Comparison of ENCODE assay signal across 10 cellular contexts in the genomic region with DNA sequence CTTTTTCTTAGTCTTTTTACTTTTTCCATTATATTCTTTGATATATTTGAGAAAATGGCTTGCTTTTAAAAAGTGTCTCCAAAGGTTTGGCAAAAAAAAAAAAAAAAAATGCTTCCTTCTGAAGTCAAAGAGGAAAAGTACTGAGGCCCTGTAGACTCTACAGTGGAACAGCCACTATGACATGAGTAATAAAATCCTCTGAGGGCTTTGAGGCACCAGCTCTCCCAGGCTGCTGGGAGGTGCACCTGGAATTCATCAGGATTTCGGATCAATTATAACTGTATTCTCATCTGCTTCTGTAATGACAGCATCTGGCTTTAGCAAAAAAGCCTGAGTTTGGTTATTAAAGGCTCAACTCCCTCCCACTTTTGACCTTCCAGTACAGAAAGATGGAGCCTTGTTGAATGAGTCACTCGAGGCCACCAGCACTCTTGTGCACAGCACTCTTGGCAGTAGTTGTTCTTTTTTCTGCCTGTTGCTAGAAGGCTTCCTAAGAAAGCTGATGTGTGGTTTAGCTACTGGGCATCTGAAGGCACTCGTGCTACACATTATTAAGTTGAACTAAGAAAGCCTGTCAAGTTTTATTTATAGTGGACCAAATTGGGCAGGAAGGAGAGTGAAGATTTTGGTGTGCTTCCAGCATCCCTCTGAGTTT.
DNase-seq lines count a peak whose midpoint lies in the region; ATAC-seq, FAIRE-seq and TF ChIP-seq lines count a peak whose summit lies in the region.
"Had no signal": no experiment of that assay in that cellular context is flagged by ENCODE, and none has a peak within 500 bp of the region (broad histone marks: within the 10 kb centered on the region; RNA-seq: fewer than 3 reads in every experiment).

No MANE protein-coding gene starts in this region.

- no peak overlapping the region for H3K4me3 ChIP-seq in upper lobe of right lung

- ATAC-seq in GM18502 (IDR thresholded peaks at IDR 0.05; ENCODE audit: poor library complexity, unreplicated experiment) (no peak), upper lobe of right lung (no peak)

- H3K4me1 ChIP-seq in upper lobe of right lung, result no peaks in the 10 kb centered on the region

- no peaks in the 10 kb centered on the region for H3K9me3 Mint-ChIP-seq in nephron

- peak; percentile 47 for DNase-seq in Ammon's horn (ENCODE audit: low spot score)
- DNase-seq in MV-4-11 (lab: John Stamatoyannopoulos, UW), result peak; percentile 65
- DNase-seq in posterior cingulate gyrus, result no peak
- DNase-seq in OCI-M1 (lab: John Stamatoyannopoulos, UW), result no peak
- no peak for DNase-seq in upper lobe of right lung
- DNase-seq: activated CD4-positive, alpha-beta T cell treated with anti-CD3 and anti-CD28 coated beads for 48 hours; NCI-H748 treated with DMSO at 0.1 percent for 48 hours had no signal

- H3K9me3 ChIP-seq in upper lobe of right lung, result no peaks in the 10 kb centered on the region

- peaks cover 6% of the 10 kb centered on the region for H3K36me3 ChIP-seq in upper lobe of right lung

- no peaks in the 10 kb centered on the region for H3K27me3 Mint-ChIP-seq in nephron (ENCODE audit: low read depth)

- intact Hi-C loops in posterior cingulate gyrus (cut with DNase I) (loop anchor here (5.0 kb wide), 1 partner anchor 51 kb away; no protein-coding TSS in a partner anchor), upper lobe of right lung (cut with DNase I) (no loop called here)

- peaks cover 79% of the 10 kb centered on the region for H3K4me1 Mint-ChIP-seq in nephron

- TF ChIP-seq CTCF in nephron (IDR thresholded peaks at IDR 0.05; ENCODE audit: unreplicated experiment in 3 of 3) (no peak), upper lobe of right lung (IDR thresholded peaks at IDR 0.05) (no peak)

- FAIRE-seq in endometrium (lab: Jason Lieb, UNC), result peak; percentile 86

- H3K4me3 Mint-ChIP-seq in nephron, result peak overlapping the region in 2 of 3 experiments; percentile 0 to 6

- H3K27me3 ChIP-seq in upper lobe of right lung, result no peaks in the 10 kb centered on the region

- peaks cover 62% of the 10 kb centered on the region for H3K36me3 Mint-ChIP-seq in nephron (ENCODE audit: low read depth)

- H3K27ac ChIP-seq in upper lobe of right lung, result no peak overlapping the region

- peak overlapping the region; percentile 82 to 93 (median 90) for H3K27ac Mint-ChIP-seq in nephron

Comparison
In these comparisons a context has a peak if more than half of its experiments do, and no peak if none do; other contexts are left out.
1. DNase-seq: peak in Ammon's horn (single experiment) and MV-4-11 (single experiment); none in posterior cingulate gyrus (0 of 10), OCI-M1 (single experiment) and upper lobe of right lung (single experiment).